ENCODE assay signal across 1 cellular context in genomic region chr12:47808049-47808448, GRCh38.
TF ChIP-seq lines count a peak whose summit lies in the region.

No MANE protein-coding gene starts in this region.

TF ChIP-seq in K562, 482 proteins besides CTCF, POLR2A, EP300 and RAD21 (continued from another document):
- 0 out of 2 replicates have a peak, but pooled peaks have one; percentile 22 for TF ChIP-seq ETS1 (conservative IDR thresholded peaks at IDR 0.05; ENCODE audit: control insufficient read depth, low read depth, low read length)
- TF ChIP-seq, protein P1, sequence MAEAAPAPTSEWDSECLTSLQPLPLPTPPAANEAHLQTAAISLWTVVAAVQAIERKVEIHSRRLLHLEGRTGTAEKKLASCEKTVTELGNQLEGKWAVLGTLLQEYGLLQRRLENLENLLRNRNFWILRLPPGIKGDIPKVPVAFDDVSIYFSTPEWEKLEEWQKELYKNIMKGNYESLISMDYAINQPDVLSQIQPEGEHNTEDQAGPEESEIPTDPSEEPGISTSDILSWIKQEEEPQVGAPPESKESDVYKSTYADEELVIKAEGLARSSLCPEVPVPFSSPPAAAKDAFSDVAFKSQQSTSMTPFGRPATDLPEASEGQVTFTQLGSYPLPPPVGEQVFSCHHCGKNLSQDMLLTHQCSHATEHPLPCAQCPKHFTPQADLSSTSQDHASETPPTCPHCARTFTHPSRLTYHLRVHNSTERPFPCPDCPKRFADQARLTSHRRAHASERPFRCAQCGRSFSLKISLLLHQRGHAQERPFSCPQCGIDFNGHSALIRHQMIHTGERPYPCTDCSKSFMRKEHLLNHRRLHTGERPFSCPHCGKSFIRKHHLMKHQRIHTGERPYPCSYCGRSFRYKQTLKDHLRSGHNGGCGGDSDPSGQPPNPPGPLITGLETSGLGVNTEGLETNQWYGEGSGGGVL (CRISPR knock-in tag; IDR thresholded peaks at IDR 0.05), result no peak
- TF ChIP-seq, protein P2, sequence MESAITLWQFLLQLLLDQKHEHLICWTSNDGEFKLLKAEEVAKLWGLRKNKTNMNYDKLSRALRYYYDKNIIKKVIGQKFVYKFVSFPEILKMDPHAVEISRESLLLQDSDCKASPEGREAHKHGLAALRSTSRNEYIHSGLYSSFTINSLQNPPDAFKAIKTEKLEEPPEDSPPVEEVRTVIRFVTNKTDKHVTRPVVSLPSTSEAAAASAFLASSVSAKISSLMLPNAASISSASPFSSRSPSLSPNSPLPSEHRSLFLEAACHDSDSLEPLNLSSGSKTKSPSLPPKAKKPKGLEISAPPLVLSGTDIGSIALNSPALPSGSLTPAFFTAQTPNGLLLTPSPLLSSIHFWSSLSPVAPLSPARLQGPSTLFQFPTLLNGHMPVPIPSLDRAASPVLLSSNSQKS (CRISPR knock-in tag; IDR thresholded peaks at IDR 0.05), result no peak
- peak; percentile 78; the same call in 1 of the 2 replicates for TF ChIP-seq RFX1 (IDR thresholded peaks at IDR 0.05)
- TF ChIP-seq E2F4 (CRISPR knock-in tag; IDR thresholded peaks at IDR 0.05; ENCODE audit: low read depth), result no peak
- TF ChIP-seq MEF2A (IDR thresholded peaks at IDR 0.05; ENCODE audit: control insufficient read depth, low read depth, low read length), result peak; percentile 73; the same call in 1 of the 2 replicates
- no peak for TF ChIP-seq DDX20 (tag; IDR thresholded peaks at IDR 0.05; ENCODE audit: low read depth)
- TF ChIP-seq, protein P3, sequence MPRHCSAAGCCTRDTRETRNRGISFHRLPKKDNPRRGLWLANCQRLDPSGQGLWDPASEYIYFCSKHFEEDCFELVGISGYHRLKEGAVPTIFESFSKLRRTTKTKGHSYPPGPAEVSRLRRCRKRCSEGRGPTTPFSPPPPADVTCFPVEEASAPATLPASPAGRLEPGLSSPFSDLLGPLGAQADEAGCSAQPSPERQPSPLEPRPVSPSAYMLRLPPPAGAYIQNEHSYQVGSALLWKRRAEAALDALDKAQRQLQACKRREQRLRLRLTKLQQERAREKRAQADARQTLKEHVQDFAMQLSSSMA (CRISPR knock-in tag; IDR thresholded peaks at IDR 0.05), result no peak
- TF ChIP-seq SREBF2 (CRISPR knock-in tag; IDR thresholded peaks at IDR 0.05), result no peak
- peak; percentile 48; the same call in 1 of the 2 replicates for TF ChIP-seq GABPA (tag; conservative IDR thresholded peaks at IDR 0.05; ENCODE audit: low read depth)
- TF ChIP-seq, protein P4, sequence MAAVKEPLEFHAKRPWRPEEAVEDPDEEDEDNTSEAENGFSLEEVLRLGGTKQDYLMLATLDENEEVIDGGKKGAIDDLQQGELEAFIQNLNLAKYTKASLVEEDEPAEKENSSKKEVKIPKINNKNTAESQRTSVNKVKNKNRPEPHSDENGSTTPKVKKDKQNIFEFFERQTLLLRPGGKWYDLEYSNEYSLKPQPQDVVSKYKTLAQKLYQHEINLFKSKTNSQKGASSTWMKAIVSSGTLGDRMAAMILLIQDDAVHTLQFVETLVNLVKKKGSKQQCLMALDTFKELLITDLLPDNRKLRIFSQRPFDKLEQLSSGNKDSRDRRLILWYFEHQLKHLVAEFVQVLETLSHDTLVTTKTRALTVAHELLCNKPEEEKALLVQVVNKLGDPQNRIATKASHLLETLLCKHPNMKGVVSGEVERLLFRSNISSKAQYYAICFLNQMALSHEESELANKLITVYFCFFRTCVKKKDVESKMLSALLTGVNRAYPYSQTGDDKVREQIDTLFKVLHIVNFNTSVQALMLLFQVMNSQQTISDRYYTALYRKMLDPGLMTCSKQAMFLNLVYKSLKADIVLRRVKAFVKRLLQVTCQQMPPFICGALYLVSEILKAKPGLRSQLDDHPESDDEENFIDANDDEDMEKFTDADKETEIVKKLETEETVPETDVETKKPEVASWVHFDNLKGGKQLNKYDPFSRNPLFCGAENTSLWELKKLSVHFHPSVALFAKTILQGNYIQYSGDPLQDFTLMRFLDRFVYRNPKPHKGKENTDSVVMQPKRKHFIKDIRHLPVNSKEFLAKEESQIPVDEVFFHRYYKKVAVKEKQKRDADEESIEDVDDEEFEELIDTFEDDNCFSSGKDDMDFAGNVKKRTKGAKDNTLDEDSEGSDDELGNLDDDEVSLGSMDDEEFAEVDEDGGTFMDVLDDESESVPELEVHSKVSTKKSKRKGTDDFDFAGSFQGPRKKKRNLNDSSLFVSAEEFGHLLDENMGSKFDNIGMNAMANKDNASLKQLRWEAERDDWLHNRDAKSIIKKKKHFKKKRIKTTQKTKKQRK (IDR thresholded peaks at IDR 0.05; ENCODE audit: borderline replicate concordance, low read depth, low read length), result no peak
- TF ChIP-seq, protein P5, sequence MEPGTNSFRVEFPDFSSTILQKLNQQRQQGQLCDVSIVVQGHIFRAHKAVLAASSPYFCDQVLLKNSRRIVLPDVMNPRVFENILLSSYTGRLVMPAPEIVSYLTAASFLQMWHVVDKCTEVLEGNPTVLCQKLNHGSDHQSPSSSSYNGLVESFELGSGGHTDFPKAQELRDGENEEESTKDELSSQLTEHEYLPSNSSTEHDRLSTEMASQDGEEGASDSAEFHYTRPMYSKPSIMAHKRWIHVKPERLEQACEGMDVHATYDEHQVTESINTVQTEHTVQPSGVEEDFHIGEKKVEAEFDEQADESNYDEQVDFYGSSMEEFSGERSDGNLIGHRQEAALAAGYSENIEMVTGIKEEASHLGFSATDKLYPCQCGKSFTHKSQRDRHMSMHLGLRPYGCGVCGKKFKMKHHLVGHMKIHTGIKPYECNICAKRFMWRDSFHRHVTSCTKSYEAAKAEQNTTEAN (CRISPR knock-in tag; IDR thresholded peaks at IDR 0.05), result no peak
- peak; percentile 43; the same call in 1 of the 2 replicates for TF ChIP-seq ZBTB7A (IDR thresholded peaks at IDR 0.05; ENCODE audit: borderline replicate concordance, control insufficient read depth, low read depth, low read length)
- TF ChIP-seq ZNF77 (CRISPR knock-in tag; IDR thresholded peaks at IDR 0.05), result no peak
